24 cellular contexts compared by ENCODE assay signal in genomic region chr4:1500966-1501753, GRCh38.
"Had no signal": no experiment of that assay in that cellular context is flagged by ENCODE, and none has a peak within 500 bp of the region (broad histone marks: within the 10 kb centered on the region; RNA-seq: fewer than 3 reads in every experiment).

No MANE protein-coding gene starts in this region.

- H3K4me1 Mint-ChIP-seq: activated CD4-positive, alpha-beta T cell treated with anti-CD3 and anti-CD28 coated beads for 36 hours; activated naive CD4-positive, alpha-beta T cell treated with anti-CD3 and anti-CD28 coated beads, Interleukin-2, amount 10 ng/mL, durations not matched to agents 7 days and 5 days; T-cell; WTC11 had no signal

- H3K27me3 ChIP-seq: body of pancreas, uterus had no signal

- ATAC-seq: activated CD4-positive, alpha-beta T cell treated with anti-CD3 and anti-CD28 coated beads for 36 hours; body of pancreas; mucosa of descending colon; stimulated activated naive CD8-positive, alpha-beta T cell treated with anti-CD3 and anti-CD28 coated beads, Interleukin-15, Interleukin-2, amounts not matched to agents 100 U/mL and 50 U/mL, for 24 hours; T-cell; WTC11 had no signal

- H3K9me3 Mint-ChIP-seq: activated naive CD4-positive, alpha-beta T cell treated with anti-CD3 and anti-CD28 coated beads, Interleukin-2, amount 10 ng/mL, durations not matched to agents 7 days and 5 days; activated T-cell treated with anti-CD3 and anti-CD28 coated beads, Interleukin-2, amount 50 U/mL, for 24 hours; activated T-helper 2 cell treated with anti-CD3 and anti-CD28 coated beads, Interferon-gamma antibody, Interleukin-2, Interleukin-4, amounts not matched to agents 10 μg/mL and 5 μg/mL and 100 μg/mL, durations not matched to agents 14 hours and 24 hours and 36 hours; neural progenitor cell; T-cell; WTC11 had no signal

- H3K4me1 ChIP-seq: body of pancreas, tibial nerve, uterus had no signal

- H3K36me3 Mint-ChIP-seq: activated naive CD4-positive, alpha-beta T cell treated with anti-CD3 and anti-CD28 coated beads, Interleukin-2, amount 10 ng/mL, durations not matched to agents 7 days and 5 days; neural progenitor cell; T-cell; WTC11 had no signal

- H3K27ac ChIP-seq: body of pancreas, cardiac muscle cell, heart right ventricle, neural progenitor cell, tibial nerve, uterus had no signal

- H3K4me3 Mint-ChIP-seq: activated CD4-positive, alpha-beta T cell treated with anti-CD3 and anti-CD28 coated beads for 36 hours; activated naive CD4-positive, alpha-beta T cell treated with anti-CD3 and anti-CD28 coated beads, Interleukin-2, amount 10 ng/mL, durations not matched to agents 7 days and 5 days; activated T-cell treated with anti-CD3 and anti-CD28 coated beads, Interleukin-2, amount 50 U/mL, for 24 hours; neural progenitor cell; T-cell; WTC11 had no signal

- H3K4me3 ChIP-seq: body of pancreas, cardiac muscle cell, mucosa of descending colon, neural progenitor cell, tibial nerve, uterus had no signal

- H3K27me3 Mint-ChIP-seq: activated CD4-positive, alpha-beta T cell treated with anti-CD3 and anti-CD28 coated beads for 36 hours; activated naive CD4-positive, alpha-beta T cell treated with anti-CD3 and anti-CD28 coated beads, Interleukin-2, amount 10 ng/mL, durations not matched to agents 7 days and 5 days; activated T-cell treated with anti-CD3 and anti-CD28 coated beads, Interleukin-2, amount 50 U/mL, for 24 hours had no signal

- DNase-seq: activated CD4-positive, alpha-beta T cell treated with anti-CD3 and anti-CD28 coated beads for 36 hours; activated CD4-positive, alpha-beta T cell treated with anti-CD3 and anti-CD28 coated beads, Interleukin-2, amount 50 U/mL, for 4 hours; activated CD8-positive, alpha-beta memory T cell treated with anti-CD3 and anti-CD28 coated beads for 24 hours; activated CD8-positive, alpha-beta memory T cell treated with anti-CD3 and anti-CD28 coated beads, Interleukin-2, amount 50 U/mL, for 4 hours; anterior cingulate cortex; heart right ventricle; mesenchymal stem cell; retina; stimulated activated CD4-positive, alpha-beta T cell treated with anti-CD3 and anti-CD28 coated beads, Interleukin-12 subunit alpha, Interleukin-12 subunit beta, amount 100 ng/mL, for 4 hours; stimulated activated CD4-positive, alpha-beta T cell treated with anti-CD3 and anti-CD28 coated beads, Interleukin-4, amount 100 ng/mL, for 4 hours; stimulated activated naive CD8-positive, alpha-beta T cell treated with anti-CD3 and anti-CD28 coated beads, Interleukin-15, Interleukin-2, amounts not matched to agents 100 U/mL and 50 U/mL, for 24 hours; substantia nigra had no signal

- H3K36me3 ChIP-seq: cardiac muscle cell, heart right ventricle, neural progenitor cell, tibial nerve, uterus had no signal

- H3K27ac Mint-ChIP-seq: activated CD4-positive, alpha-beta T cell treated with anti-CD3 and anti-CD28 coated beads for 36 hours; activated naive CD4-positive, alpha-beta T cell treated with anti-CD3 and anti-CD28 coated beads, Interleukin-2, amount 10 ng/mL, durations not matched to agents 7 days and 5 days; activated T-cell treated with anti-CD3 and anti-CD28 coated beads, Interleukin-2, amount 50 U/mL, for 24 hours; activated T-helper 2 cell treated with anti-CD3 and anti-CD28 coated beads, Interferon-gamma antibody, Interleukin-2, Interleukin-4, amounts not matched to agents 10 μg/mL and 5 μg/mL and 100 μg/mL, durations not matched to agents 14 hours and 24 hours and 36 hours; neural progenitor cell; progenitor cell of endocrine pancreas; T-cell; WTC11 had no signal

- H3K9me3 ChIP-seq: body of pancreas, heart right ventricle, mucosa of descending colon, tibial nerve, uterus had no signal
